Comparison of ENCODE assay signal across 16 cellular contexts in the genomic region with DNA sequence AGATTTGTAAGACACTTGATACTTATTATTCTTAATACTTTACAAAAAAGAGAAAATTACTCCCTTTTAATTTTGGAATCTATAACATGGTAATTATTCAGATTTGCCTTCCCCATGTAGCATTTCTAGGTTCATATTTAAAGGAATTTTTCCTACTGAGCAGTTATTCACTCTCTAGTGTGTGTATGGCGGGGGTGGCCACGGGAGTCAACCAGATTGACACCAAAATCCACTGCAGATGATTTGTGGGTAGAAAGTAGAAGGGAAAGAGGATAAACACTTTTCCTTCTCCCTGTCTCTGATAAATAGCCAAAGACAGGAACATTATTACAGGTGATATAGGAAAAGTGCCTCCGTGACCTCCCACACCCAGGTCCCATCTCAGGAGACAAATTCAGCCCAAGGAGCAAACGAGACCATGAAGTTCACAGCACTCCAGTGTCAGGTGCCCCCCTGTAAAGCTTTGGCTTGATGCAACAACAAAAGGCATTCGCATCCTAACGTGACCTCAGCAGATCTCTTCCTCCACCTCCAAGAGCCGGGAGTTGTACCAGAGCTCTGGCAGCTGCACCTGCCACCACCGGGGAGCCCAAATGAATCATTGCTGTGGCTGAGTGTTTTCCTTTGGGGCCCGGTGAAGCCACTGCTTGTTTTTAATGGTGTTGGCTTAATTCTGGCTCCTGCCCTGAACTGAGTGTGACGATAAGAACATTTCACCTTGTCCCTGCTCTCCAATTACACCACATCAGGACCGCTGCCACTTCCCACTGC.
DNase-seq lines count a peak whose midpoint lies in the region; ATAC-seq and TF ChIP-seq lines count a peak whose summit lies in the region.
"Had no signal": no experiment of that assay in that cellular context is flagged by ENCODE, and none has a peak within 500 bp of the region (broad histone marks: within the 10 kb centered on the region; RNA-seq: fewer than 3 reads in every experiment).

No MANE protein-coding gene starts in this region.

- H3K79me2 ChIP-seq in GM23338 (replicated peaks; ENCODE audit: insufficient read depth) = no peaks in the 10 kb centered on the region
- no peaks in the 10 kb centered on the region for H3K79me2 ChIP-seq in trophoblast cell (ENCODE audit: control insufficient read depth, insufficient read depth, low read length, poor library complexity)

- peaks cover 49% of the 10 kb centered on the region for H3K36me3 Mint-ChIP-seq in CD4-positive, alpha-beta T cell (ENCODE audit: low read depth)
- peaks cover 8% of the 10 kb centered on the region; the same call in 2 of the 3 replicates for H3K36me3 Mint-ChIP-seq in GM23338 (ENCODE audit: low read depth)
- peaks cover 18% of the 10 kb centered on the region for H3K36me3 Mint-ChIP-seq in endodermal cell (ENCODE audit: low read depth)

- no peak overlapping the region for H3K27ac ChIP-seq in CD4-positive, alpha-beta T cell (ENCODE audit: low read depth, low read length)
- H3K27ac ChIP-seq in GM23338 (ENCODE audit: low read depth) (peak overlapping the region; percentile 14; the same call in 1 of the 2 replicates), endodermal cell (ENCODE audit: low read depth, low read length) (no peak overlapping the region), trophoblast cell (ENCODE audit: low read depth, low read length) (no peak overlapping the region)
- H3K27ac ChIP-seq: prostate gland, thyroid gland had no signal

- H3K4me2 ChIP-seq in GM23338 (no peak overlapping the region), trophoblast cell (ENCODE audit: low read length) (no peak overlapping the region)

- H3F3A ChIP-seq in GM23338 (replicated peaks; ENCODE audit: low read depth) = no peaks in the 10 kb centered on the region

- no peak overlapping the region for H4K12ac ChIP-seq in trophoblast cell (ENCODE audit: low read depth, low read length)

- H4K20me1 ChIP-seq in GM23338 (replicated peaks; ENCODE audit: insufficient read depth) = no peaks in the 10 kb centered on the region

- no peaks in the 10 kb centered on the region for H3K9me3 ChIP-seq in CD4-positive, alpha-beta T cell (ENCODE audit: control insufficient read depth, low read length)
- no peaks in the 10 kb centered on the region for H3K9me3 ChIP-seq in endodermal cell (ENCODE audit: control insufficient read depth, low read length)
- peaks cover 1% of the 10 kb centered on the region for H3K9me3 ChIP-seq in trophoblast cell (ENCODE audit: insufficient read depth, low read depth, low read length)
- H3K9me3 ChIP-seq: mucosa of descending colon, prostate gland, thyroid gland had no signal

- intact Hi-C loops in CD4-positive, alpha-beta T cell (cut with DNase I, micrococcal nuclease) = no loop called here

- no peak overlapping the region for H3K4ac ChIP-seq in trophoblast cell (ENCODE audit: low read depth, low read length)

- no peaks in the 10 kb centered on the region for H3K27me3 ChIP-seq in CD4-positive, alpha-beta T cell (ENCODE audit: control insufficient read depth, insufficient read depth, low read length)
- H3K27me3 ChIP-seq in GM23338 (ENCODE audit: insufficient read depth) = no peaks in the 10 kb centered on the region
- H3K27me3 ChIP-seq in endodermal cell (ENCODE audit: control insufficient read depth, insufficient read depth, low read length, poor library complexity, severe bottlenecking) = no peaks in the 10 kb centered on the region
- no peaks in the 10 kb centered on the region for H3K27me3 ChIP-seq in trophoblast cell (ENCODE audit: insufficient read depth, low read length)
- H3K27me3 ChIP-seq: thyroid gland had no signal

- H2BK120ac ChIP-seq in trophoblast cell (ENCODE audit: insufficient read depth, low read length, poor library complexity) = no peak overlapping the region

- no peak for DNase-seq in CD4-positive, alpha-beta T cell
- DNase-seq in GM23338 (ENCODE audit: low spot score) (peak; percentile 33), NCI-H2196 (lab: John Stamatoyannopoulos, UW; ENCODE audit: unreplicated experiment) (peak; percentile 63), endodermal cell (no peak), anterior cingulate cortex (lab: John Stamatoyannopoulos, UW) (no peak), trophoblast cell (no peak)
- DNase-seq: activated CD4-positive, CD25-positive, alpha-beta regulatory T cell treated with anti-CD3 and anti-CD28 coated beads, Interleukin-2, amount 50 U/mL, for 72 hours; kidney; mucosa of descending colon; NCI-H1105; T-cell; thyroid gland had no signal

- 0 out of 2 replicates have a peak, but pooled peaks cover 5% of the 10 kb centered on the region for H3K36me3 ChIP-seq in GM23338 (ENCODE audit: insufficient read depth)
- no peaks in the 10 kb centered on the region for H3K36me3 ChIP-seq in endodermal cell (ENCODE audit: control insufficient read depth, insufficient read depth, low read length)
- no peaks in the 10 kb centered on the region for H3K36me3 ChIP-seq in trophoblast cell (ENCODE audit: control insufficient read depth in 1 of 2, insufficient read depth in 2 of 2, low read length in 2 of 2)
- H3K36me3 ChIP-seq: prostate gland, thyroid gland had no signal

- no peaks in the 10 kb centered on the region for H3K9me3 Mint-ChIP-seq in CD4-positive, alpha-beta T cell
- H3K9me3 Mint-ChIP-seq in GM23338 (no peaks in the 10 kb centered on the region), endodermal cell (peaks cover 3% of the 10 kb centered on the region)
- H3K9me3 Mint-ChIP-seq: T-cell had no signal

- H3K27me3 Mint-ChIP-seq in CD4-positive, alpha-beta T cell = no peaks in the 10 kb centered on the region
- peaks cover 13% of the 10 kb centered on the region for H3K27me3 Mint-ChIP-seq in GM23338 (ENCODE audit: insufficient read depth, low read depth, poor library complexity)
- H3K27me3 Mint-ChIP-seq in endodermal cell (ENCODE audit: insufficient read depth) = no peaks in the 10 kb centered on the region
- H3K27me3 Mint-ChIP-seq: T-cell had no signal

- H2BK5ac ChIP-seq in trophoblast cell (ENCODE audit: low read depth, low read length, poor library complexity) = no peak overlapping the region

- H3K4me1 Mint-ChIP-seq in CD4-positive, alpha-beta T cell (ENCODE audit: low read depth) = peaks cover 9% of the 10 kb centered on the region
- H3K4me1 Mint-ChIP-seq in GM23338 (peaks cover 4% of the 10 kb centered on the region; the same call in 2 of the 3 replicates), endodermal cell (no peaks in the 10 kb centered on the region)

- H4K91ac ChIP-seq in trophoblast cell (ENCODE audit: low read depth, low read length) = no peak overlapping the region

- no peak overlapping the region for H3K4me3 Mint-ChIP-seq in CD4-positive, alpha-beta T cell
- no peak overlapping the region; the same call in 2 of the 3 replicates for H3K4me3 Mint-ChIP-seq in GM23338
- no peak overlapping the region for H3K4me3 Mint-ChIP-seq in endodermal cell
- H3K4me3 Mint-ChIP-seq: T-cell had no signal

- H3K9ac ChIP-seq in endodermal cell (ENCODE audit: extremely low read depth, low read length, poor library complexity, severe bottlenecking) (no peak overlapping the region), trophoblast cell (ENCODE audit: low read length) (no peak overlapping the region)

- H3K14ac ChIP-seq in trophoblast cell (ENCODE audit: low read length) = no peak overlapping the region

- no peak for ATAC-seq in CD4-positive, alpha-beta T cell (ENCODE audit: poor library complexity)
- ATAC-seq in GM23338 = peak; percentile 25; the same call in 2 of the 3 replicates
- ATAC-seq in GM18505 (IDR thresholded peaks at IDR 0.05; ENCODE audit: unreplicated experiment) = no peak
- ATAC-seq in activated CD4-positive, CD25-positive, alpha-beta regulatory T cell treated with anti-CD3 and anti-CD28 coated beads, Interleukin-2, amount 50 U/mL, for 24 hours = no peak
- ATAC-seq: mucosa of descending colon, Panc1, T-cell had no signal

- TF ChIP-seq CTCF in CD4-positive, alpha-beta T cell (IDR thresholded peaks at IDR 0.05) = no peak
- TF ChIP-seq CTCF in GM23338 (conservative IDR thresholded peaks at IDR 0.05; ENCODE audit: low read depth in 2 of 2) (no peak), endodermal cell (conservative IDR thresholded peaks at IDR 0.05) (no peak)

- no peak overlapping the region for H3K23ac ChIP-seq in trophoblast cell (ENCODE audit: low read length)

- no peak overlapping the region for H2BK12ac ChIP-seq in trophoblast cell (ENCODE audit: low read length)

- CTCF ChIA-PET in CD4-positive, alpha-beta T cell (lab: Charles Lee) = interaction anchor here (0.7 kb wide), 1 partner anchor 250 kb away, joined by 3 read pairs; no protein-coding TSS in a partner anchor

- no peaks in the 10 kb centered on the region for H3K79me1 ChIP-seq in trophoblast cell (ENCODE audit: low read length)

- H3K4me3 ChIP-seq in GM23338 = no peak overlapping the region
- no peak overlapping the region for H3K4me3 ChIP-seq in endodermal cell (ENCODE audit: low read length)
- H3K4me3 ChIP-seq in trophoblast cell (ENCODE audit: low read depth, low read length) = no peak overlapping the region
- H3K4me3 ChIP-seq: mucosa of descending colon, prostate gland, thyroid gland had no signal

- peak overlapping the region; percentile 24 for H3K27ac Mint-ChIP-seq in CD4-positive, alpha-beta T cell
- peak overlapping the region; percentile 61 for H3K27ac Mint-ChIP-seq in GM23338
- peak overlapping the region; percentile 77 for H3K27ac Mint-ChIP-seq in endodermal cell

- no peak overlapping the region for H2AK5ac ChIP-seq in trophoblast cell (ENCODE audit: low read length)

- no peak overlapping the region for H4K8ac ChIP-seq in trophoblast cell (ENCODE audit: low read depth, low read length)

- H3K18ac ChIP-seq in trophoblast cell (ENCODE audit: low read length) = no peak overlapping the region

- POLR2A ChIA-PET in CD4-positive, alpha-beta T cell (lab: Charles Lee) = no interaction called here

- no peaks in the 10 kb centered on the region; the same call in 1 of the 2 replicates for H3K4me1 ChIP-seq in GM23338 (ENCODE audit: insufficient read depth)
- H3K4me1 ChIP-seq in endodermal cell (ENCODE audit: control insufficient read depth, insufficient read depth, low read length) = no peaks in the 10 kb centered on the region
- peaks cover 0 to 3% of the 10 kb centered on the region in 2 experiments for H3K4me1 ChIP-seq in trophoblast cell (ENCODE audit: control insufficient read depth in 1 of 2, insufficient read depth in 2 of 2, low read length in 2 of 2)
- H3K4me1 ChIP-seq: prostate gland had no signal

- no peak for TF ChIP-seq POLR2A in GM18505 (IDR thresholded peaks at IDR 0.05; ENCODE audit: borderline replicate concordance, extremely low read depth, insufficient read depth, insufficient read length)

- WGBS in endodermal cell (ENCODE audit: insufficient coverage in 1 of 2, insufficient read length in 1 of 2), 2 experiments = 93 to 94% methylated on average over 4 to 10 of the region's 11 CpGs
- WGBS in trophoblast cell (ENCODE audit: extremely low coverage, insufficient coverage, insufficient read length) = no CpG with 5 or more reads among the region's 11 CpGs

- H2AFZ ChIP-seq in GM23338 (no peak overlapping the region), trophoblast cell (ENCODE audit: insufficient read depth, low read length, poor library complexity) (no peak overlapping the region)

- H3K9me2 ChIP-seq in GM23338 (ENCODE audit: insufficient read depth) = no peaks in the 10 kb centered on the region

TF ChIP-seq in GM23338, 12 proteins besides CTCF, POLR2A, EP300 and RAD21 (continues in another document):
- TF ChIP-seq EZH2phosphoT487 (IDR thresholded peaks at IDR 0.05; ENCODE audit: unreplicated experiment) (no peak), EZH2 (IDR thresholded peaks at IDR 0.05; ENCODE audit: low read depth, unreplicated experiment) (no peak)

Comparison
In these comparisons a context has a peak if more than half of its experiments do, and no peak if none do; other contexts are left out.
1. DNase-seq: peak in GM23338 (single experiment) and NCI-H2196 (single experiment); none in CD4-positive, alpha-beta T cell (0 of 10), endodermal cell (single experiment), anterior cingulate cortex (0 of 58) and trophoblast cell (0 of 2).
2. H3K27ac Mint-ChIP-seq: peak in every context shown above with its lines; median percentile 77 in endodermal cell; 61 in GM23338; 24 in CD4-positive, alpha-beta T cell.